Comparison of ENCODE assay signal across 15 cellular contexts in the genomic region with DNA sequence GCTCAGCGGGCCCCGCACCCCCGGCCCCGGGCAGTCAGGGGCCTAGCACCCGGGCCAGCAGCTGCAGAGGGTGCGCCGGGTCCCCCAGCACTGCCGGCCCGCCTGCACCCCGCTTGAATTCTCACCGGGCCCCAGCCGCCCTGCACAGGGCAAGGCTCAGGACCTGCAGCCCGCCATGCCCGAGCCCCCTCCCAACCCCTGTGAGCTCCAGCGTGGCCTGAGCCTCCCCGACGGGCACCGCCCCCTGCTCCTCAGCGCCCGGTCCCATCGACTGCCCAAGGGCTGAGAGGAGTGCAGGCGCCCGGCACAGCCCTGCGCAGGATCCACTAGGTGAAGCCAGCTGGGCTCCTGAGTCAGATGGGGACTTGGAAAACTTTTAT. TPM values are rescaled to one million over a fixed set of nuclear protein-coding genes. Genes with fewer than 3 reads are reported as not detected.
A peak's percentile ranks its signal among the peaks of the same experiment; 100 is the strongest.
DNase-seq lines count a peak whose midpoint lies in the region; ATAC-seq and TF ChIP-seq lines count a peak whose summit lies in the region.
"Had no signal": no experiment of that assay in that cellular context is flagged by ENCODE, and none has a peak within 500 bp of the region (broad histone marks: within the 10 kb centered on the region; RNA-seq: fewer than 3 reads in every experiment).

No MANE protein-coding gene starts in this region.

- intact Hi-C loops in MCF 10A (cut with micrococcal nuclease): no loop called here
- intact Hi-C loops in breast epithelium (cut with DNase I; ENCODE audit: low total_unique reads): no loop called here
- intact Hi-C loops in Panc1 (cut with micrococcal nuclease; ENCODE audit: unreplicated experiment): no loop called here

- in situ Hi-C loops in Panc1 (cut with HindIII; ENCODE audit: low pct_unique_long_range_greater_than_20kb, low sequenced_read_pairs): no loop called here

- TF ChIP-seq POLR2A in breast epithelium (IDR thresholded peaks at IDR 0.05): no peak
- TF ChIP-seq POLR2A in suprapubic skin (IDR thresholded peaks at IDR 0.05): no peak
- TF ChIP-seq POLR2A in GM18505 (IDR thresholded peaks at IDR 0.05; ENCODE audit: borderline replicate concordance, extremely low read depth, insufficient read depth, insufficient read length): no peak

- no peaks in the 10 kb centered on the region for H3K9me3 Mint-ChIP-seq in MCF 10A (ENCODE audit: unreplicated experiment)
- H3K9me3 Mint-ChIP-seq: activated B cell treated with CpG ODN at 0.5 μM for 24 hours had no signal

- peaks cover 26% of the 10 kb centered on the region for H3K4me1 Mint-ChIP-seq in MCF 10A (ENCODE audit: insufficient read depth, unreplicated experiment)

- H3K4me1 ChIP-seq in breast epithelium (peaks cover 4 to 13% of the 10 kb centered on the region in 2 donors), Panc1 (ENCODE audit: control insufficient read depth, insufficient read depth, low read length) (peaks cover 6% of the 10 kb centered on the region; the same call in 1 of the 2 replicates), suprapubic skin (peaks cover 35% of the 10 kb centered on the region)

- no peaks in the 10 kb centered on the region for H3K9me3 ChIP-seq in breast epithelium
- H3K9me3 ChIP-seq in Panc1 (ENCODE audit: control insufficient read depth, insufficient read depth, low read depth, low read length): no peaks in the 10 kb centered on the region
- H3K9me3 ChIP-seq in iPS-18c (ENCODE audit: control insufficient read depth, insufficient read depth, low read length): peaks cover 2% of the 10 kb centered on the region
- H3K9me3 ChIP-seq in suprapubic skin: no peaks in the 10 kb centered on the region

- BruUV-seq in MCF 10A (replicated peaks; lab: Mats Ljungman, UMichigan): no TSS peak
- no TSS peak for BruUV-seq in Panc1 (replicated peaks; lab: Mats Ljungman, UMichigan)

- peak overlapping the region; percentile 47 for H3K4me3 Mint-ChIP-seq in MCF 10A (ENCODE audit: unreplicated experiment)

- CTCF ChIA-PET in MCF 10A (lab: Yijun Ruan, JAX): interaction anchor here (0.6 to 1.0 kb wide), 3 partner anchors 45 to 539 kb away, joined by 3 to 4 read pairs (median 3); a partner anchor contains a TSS
- CTCF ChIA-PET in Panc1 (lab: Charles Lee): interaction anchor here (0.6 kb wide), 1 partner anchor 692 kb away, joined by 5 read pairs; no protein-coding TSS in a partner anchor

- H3K27me3 Mint-ChIP-seq in MCF 10A (ENCODE audit: insufficient read depth, unreplicated experiment): no peaks in the 10 kb centered on the region
- H3K27me3 Mint-ChIP-seq: activated B cell treated with CpG ODN at 0.5 μM for 24 hours had no signal

- POLR2A ChIA-PET in MCF 10A (lab: Yijun Ruan, JAX) (interaction anchor here (0.9 to 3.5 kb wide), 3 partner anchors 42 to 45 kb away, joined by 5 to 37 read pairs (median 9); a partner anchor contains a TSS), Panc1 (lab: Charles Lee) (no interaction called here)

- no peak for ATAC-seq in Panc1
- ATAC-seq in GM18505 (IDR thresholded peaks at IDR 0.05; ENCODE audit: unreplicated experiment): no peak

- no peak overlapping the region for H3K27ac Mint-ChIP-seq in MCF 10A (ENCODE audit: low read depth, unreplicated experiment)

- H3K36me3 ChIP-seq in breast epithelium: no peaks in the 10 kb centered on the region
- peaks cover 3% of the 10 kb centered on the region; the same call in 1 of the 2 replicates for H3K36me3 ChIP-seq in Panc1 (ENCODE audit: control insufficient read depth, insufficient read depth, low read length)
- no peaks in the 10 kb centered on the region for H3K36me3 ChIP-seq in suprapubic skin

- TF ChIP-seq CTCF in MCF 10A (IDR thresholded peaks at IDR 0.05; ENCODE audit: unreplicated experiment) (no peak), breast epithelium (IDR thresholded peaks at IDR 0.05) (no peak), Panc1 (IDR thresholded peaks at IDR 0.05) (no peak), suprapubic skin (IDR thresholded peaks at IDR 0.05) (no peak)

- peak overlapping the region in 1 of 3 donors; percentile 70 for H3K4me3 ChIP-seq in breast epithelium
- H3K4me3 ChIP-seq in Panc1 (ENCODE audit: low read depth in 2 of 2, low read length in 2 of 2): peak overlapping the region; percentile 83 to 91
- H3K4me3 ChIP-seq in iPS-18c (ENCODE audit: insufficient read depth, low read depth, low read length): peak overlapping the region; percentile 83; the same call in 1 of the 2 replicates
- H3K4me3 ChIP-seq in suprapubic skin: peak overlapping the region; percentile 60

- 95% methylated on average over 10 of the region's 24 CpGs for WGBS in suprapubic skin

- no peak for TF ChIP-seq EP300 in suprapubic skin (IDR thresholded peaks at IDR 0.05)

- DNase-seq in MCF 10A (ENCODE audit: unreplicated experiment): no peak
- no peak for DNase-seq in breast epithelium (ENCODE audit: low spot score in 2 of 2)
- DNase-seq in Panc1 (ENCODE audit: low read depth, low spot score): no peak
- no peak for DNase-seq in suprapubic skin (ENCODE audit: low spot score in 2 of 2)
- DNase-seq in NCI-H1417 treated with DMSO at 0.1 percent for 48 hours (lab: John Stamatoyannopoulos, UW): no peak
- DNase-seq in AG08395 (ENCODE audit: low spot score): no peak
- DNase-seq: activated B cell treated with CpG ODN at 0.5 μM for 24 hours; C1 segment of cervical spinal cord; KG1; midbrain; NCI-H1694; SHP77 treated with DMSO at 0.1 percent for 48 hours; stimulated activated CD4-positive, alpha-beta T cell treated with anti-CD3 and anti-CD28 coated beads, Interleukin-4, amount 100 ng/mL, for 4 hours had no signal

- H3K27ac ChIP-seq in breast epithelium (peak overlapping the region in 1 of 2 donors; percentile 82), Panc1 (ENCODE audit: low read length) (no peak overlapping the region), suprapubic skin (no peak overlapping the region)

- peaks cover 33% of the 10 kb centered on the region for H3K36me3 Mint-ChIP-seq in MCF 10A (ENCODE audit: insufficient read depth, unreplicated experiment)

- H3K27me3 ChIP-seq in breast epithelium: no peaks in the 10 kb centered on the region
- H3K27me3 ChIP-seq in Panc1 (ENCODE audit: control insufficient read depth, insufficient read depth, low read length): no peaks in the 10 kb centered on the region
- H3K27me3 ChIP-seq in suprapubic skin: no peaks in the 10 kb centered on the region

RNA-seq across cellular contexts. Expression of a gene that starts 1.7 kb away (rescaled TPM):
- total RNA-seq in MCF 10A (2022) (12.4 and 18.1 TPM in 2 replicates), breast epithelium (1 to 10 TPM; 5.2 to 8.9 (median 7.4) TPM), Panc1 (2021; ENCODE audit: unreplicated experiment) (29.9 TPM), suprapubic skin (1 to 10 TPM; 4.9 to 8.0 (median 5.3) TPM)
- 11.2 TPM for polyA plus RNA-seq in Panc1 (2012; ENCODE audit: insufficient read length)

RNA-seq across cellular contexts. Expression of a gene that starts 44.1 kb away (rescaled TPM):
- total RNA-seq in MCF 10A (2022): 105 and 106 TPM in 2 replicates
- total RNA-seq in breast epithelium: 100 to 1,000 TPM in 1 of 3 donors, 10 to 100 TPM in 2; 90.1 to 131 (median 92.1) TPM
- total RNA-seq in Panc1 (2021; ENCODE audit: unreplicated experiment): 36.6 TPM
- polyA plus RNA-seq in Panc1 (2012; ENCODE audit: insufficient read length): 29.5 TPM
- total RNA-seq in suprapubic skin: 100 to 1,000 TPM in 1 of 4 donors, 10 to 100 TPM in 3; 75.4 to 102 (median 89.6) TPM
